ENCODE assay signal across 13 cellular contexts in genomic region chr20:36550797-36551299, GRCh38. TPM values are rescaled to one million over a fixed set of nuclear protein-coding genes. Genes with fewer than 3 reads are reported as not detected.
DNase-seq lines count a peak whose midpoint lies in the region; TF ChIP-seq lines count a peak whose summit lies in the region.
"Had no signal": no experiment of that assay in that cellular context is flagged by ENCODE, and none has a peak within 500 bp of the region (broad histone marks: within the 10 kb centered on the region; RNA-seq: fewer than 3 reads in every experiment).

No MANE protein-coding gene starts in this region.

- TF ChIP-seq CTCF in AG04450 (IDR thresholded peaks at IDR 0.05; ENCODE audit: low read depth, low read length): no peak
- TF ChIP-seq CTCF in adrenal gland (IDR thresholded peaks at IDR 0.05): no peak
- no peak for TF ChIP-seq CTCF in left ventricle myocardium inferior (IDR thresholded peaks at IDR 0.05; ENCODE audit: borderline replicate concordance)
- TF ChIP-seq CTCF in ovary (IDR thresholded peaks at IDR 0.05): no peak

- 13 to 28% (median 23%) methylated on average over 8 to 14 of the region's 14 CpGs for WGBS in adrenal gland, 4 donors
- whole genome bisulfite sequencing in ovary, 3 donors: 14 to 31% (median 18%) methylated on average over 14 of the region's 14 CpGs

- TF ChIP-seq EP300 in ovary (IDR thresholded peaks at IDR 0.05): no peak

- H3K27ac ChIP-seq in AG04450 (ENCODE audit: low read depth, low read length) (peak overlapping the region; percentile 31), adrenal gland (peak overlapping the region; percentile 50 to 82 (median 74)), left ventricle myocardium inferior (replicated peaks) (peak overlapping the region; percentile 76), ovary (peak overlapping the region; percentile 58 to 73)
- H3K27ac ChIP-seq: SJCRH30 had no signal

- POLR2A ChIA-PET in AG04450 (lab: Yijun Ruan, JAX): interaction anchor here (0.7 to 1.2 kb wide), 3 partner anchors 9 to 55 kb away, joined by 4 read pairs; partner anchors contain the start of gene RAB5IF

- no peak for DNase-seq in AG04450 (ENCODE audit: low read depth, low spot score)
- DNase-seq in adrenal gland: peak; percentile 38 to 85 (median 77)
- no peak for DNase-seq in left ventricle myocardium inferior
- peak in 3 of 5 donors; percentile 46 to 68 (median 53) for DNase-seq in ovary
- DNase-seq in SHP77 treated with DMSO at 0.1 percent for 48 hours (lab: John Stamatoyannopoulos, UW): no peak
- DNase-seq in head of caudate nucleus: no peak
- DNase-seq in DMS79 treated with DMSO at 0.1 percent for 48 hours (lab: John Stamatoyannopoulos, UW): no peak
- no peak for DNase-seq in GF-D8 (lab: John Stamatoyannopoulos, UW)
- DNase-seq: Caco-2; dermis blood vessel endothelial cell; naive thymus-derived CD4-positive, alpha-beta T cell; NCI-H2029 treated with DMSO at 0.1 percent for 48 hours; SJCRH30 had no signal

- peaks cover 0 to 30% of the 10 kb centered on the region in 2 donors for H3K4me1 ChIP-seq in adrenal gland (replicated peaks in 1 of 2)
- H3K4me1 ChIP-seq in left ventricle myocardium inferior: peaks cover 57% of the 10 kb centered on the region
- peaks cover 2% of the 10 kb centered on the region for H3K4me1 ChIP-seq in ovary (ENCODE audit: insufficient read depth)
- H3K4me1 ChIP-seq: Caco-2, SJCRH30 had no signal

- CTCF ChIA-PET in AG04450 (lab: Charles Lee): interaction anchor here (0.6 kb wide), 2 partner anchors 83 to 215 kb away, joined by 3 to 10 read pairs; no protein-coding TSS in a partner anchor

- intact Hi-C loops in adrenal gland (cut with DNase I) (loop anchor here in 1 of 2 donors (10.0 kb wide), 1 partner anchor 204 kb away; no protein-coding TSS in a partner anchor), left ventricle myocardium inferior (cut with micrococcal nuclease) (no loop called here), ovary (cut with DNase I) (no loop called here), head of caudate nucleus (cut with DNase I) (no loop called here)

- H3K4me3 ChIP-seq in AG04450 (ENCODE audit: low read depth, low read length) (no peak overlapping the region), adrenal gland (no peak overlapping the region), left ventricle myocardium inferior (no peak overlapping the region), ovary (no peak overlapping the region)
- H3K4me3 ChIP-seq: SJCRH30 had no signal

- TF ChIP-seq POLR2A in adrenal gland (IDR thresholded peaks at IDR 0.05) (peak; percentile 18 to 46), ovary (IDR thresholded peaks at IDR 0.05) (no peak)

- no peaks in the 10 kb centered on the region for H3K27me3 ChIP-seq in AG04450 (ENCODE audit: control insufficient read depth, insufficient read depth, low read length)
- H3K27me3 ChIP-seq in adrenal gland: no peaks in the 10 kb centered on the region
- no peaks in the 10 kb centered on the region for H3K27me3 ChIP-seq in left ventricle myocardium inferior (ENCODE audit: low read depth)
- H3K27me3 ChIP-seq in ovary: no peaks in the 10 kb centered on the region
- H3K27me3 ChIP-seq: SJCRH30 had no signal

- H3K36me3 ChIP-seq in adrenal gland (replicated peaks in 1 of 2): peaks cover 0 to 36% of the 10 kb centered on the region in 2 donors
- peaks cover 37% of the 10 kb centered on the region for H3K36me3 ChIP-seq in left ventricle myocardium inferior
- H3K36me3 ChIP-seq in ovary: no peaks in the 10 kb centered on the region
- H3K36me3 ChIP-seq: SJCRH30 had no signal

- H3K9me3 ChIP-seq in AG04450 (ENCODE audit: control insufficient read depth, insufficient read depth, low read length) (no peaks in the 10 kb centered on the region; the same call in 1 of the 2 replicates), adrenal gland (replicated peaks in 1 of 3) (no peaks in the 10 kb centered on the region), left ventricle myocardium inferior (replicated peaks) (no peaks in the 10 kb centered on the region), ovary (no peaks in the 10 kb centered on the region)
- H3K9me3 ChIP-seq: Caco-2, SJCRH30 had no signal

RNA-seq across cellular contexts. Expression of gene MYL9, which starts 9.5 kb away (rescaled TPM):
- polyA plus RNA-seq in AG04450 (2011; rRNA removed) (273 and 380 TPM in 2 replicates), adrenal gland (1,000 to 10,000 TPM in 2 of 3 donors, 100 to 1,000 TPM in 1; 891 to 1,967 (median 1,739) TPM), ovary (100 to 1,000 TPM; 269 to 691 TPM)
- polyA minus RNA-seq in AG04450 (2011; rRNA and poly(A)+ RNA removed): 338 and 442 TPM in 2 replicates
- total RNA-seq in adrenal gland (1,000 to 10,000 TPM in 3 of 8 donors, 100 to 1,000 TPM in 5; 241 to 1,128 (median 564) TPM), left ventricle myocardium inferior (1,345 TPM), ovary (1,000 to 10,000 TPM in 1 of 7 donors, 100 to 1,000 TPM in 5, 10 to 100 TPM in 1; 69.5 to 1,408 (median 681) TPM)
- polyA plus RNA-seq: naive thymus-derived CD4-positive, alpha-beta T cell had no signal

RNA-seq across cellular contexts. Expression of gene TGIF2, which starts 22.5 kb away (rescaled TPM):
- 12.2 TPM in 2 replicates for polyA plus RNA-seq in AG04450 (2011; rRNA removed)
- 11.4 and 13.4 TPM in 2 replicates for polyA minus RNA-seq in AG04450 (2011; rRNA and poly(A)+ RNA removed)
- total RNA-seq in adrenal gland: 10 to 100 TPM in 7 of 8 donors, 1 to 10 TPM in 1; 3.7 to 17.9 (median 11.7) TPM
- polyA plus RNA-seq in adrenal gland: 1 to 10 TPM; 3.4 to 5.8 (median 4.4) TPM
- total RNA-seq in left ventricle myocardium inferior: 5.8 TPM
- total RNA-seq in ovary: 10 to 100 TPM; 19.2 to 39.2 (median 26.0) TPM
- polyA plus RNA-seq in ovary: 10 to 100 TPM; 12.6 to 21.6 TPM

RNA-seq across cellular contexts. Expression of gene RAB5IF, which starts 54.7 kb away (rescaled TPM):
- polyA plus RNA-seq in AG04450 (2011; rRNA removed) (125 and 151 TPM in 2 replicates), adrenal gland (100 to 1,000 TPM in 1 of 3 donors, 10 to 100 TPM in 2; 44.9 to 159 (median 59.3) TPM), ovary (10 to 100 TPM; 29.6 to 59.0 TPM)
- polyA minus RNA-seq in AG04450 (2011; rRNA and poly(A)+ RNA removed): 31.6 and 47.3 TPM in 2 replicates
- total RNA-seq in adrenal gland (100 to 1,000 TPM in 3 of 8 donors, 10 to 100 TPM in 5; 54.9 to 144 (median 86.9) TPM), left ventricle myocardium inferior (56.5 TPM), ovary (10 to 100 TPM; 35.6 to 61.0 (median 40.9) TPM)

Comparison
In these comparisons a context has a peak if more than half of its experiments do, and no peak if none do; other contexts are left out.
1. DNase-seq: peak in adrenal gland (7 of 7) and ovary (3 of 5); none in AG04450 (single experiment), left ventricle myocardium inferior (single experiment), SHP77 treated with DMSO at 0.1 percent for 48 hours (single experiment), head of caudate nucleus (0 of 42), DMS79 treated with DMSO at 0.1 percent for 48 hours (single experiment) and GF-D8 (single experiment).
2. Peak in every context shown above with its lines, with median percentiles within 50 percentile points of each other: H3K27ac ChIP-seq.